1 cellular context compared by ENCODE assay signal in the genomic region with DNA sequence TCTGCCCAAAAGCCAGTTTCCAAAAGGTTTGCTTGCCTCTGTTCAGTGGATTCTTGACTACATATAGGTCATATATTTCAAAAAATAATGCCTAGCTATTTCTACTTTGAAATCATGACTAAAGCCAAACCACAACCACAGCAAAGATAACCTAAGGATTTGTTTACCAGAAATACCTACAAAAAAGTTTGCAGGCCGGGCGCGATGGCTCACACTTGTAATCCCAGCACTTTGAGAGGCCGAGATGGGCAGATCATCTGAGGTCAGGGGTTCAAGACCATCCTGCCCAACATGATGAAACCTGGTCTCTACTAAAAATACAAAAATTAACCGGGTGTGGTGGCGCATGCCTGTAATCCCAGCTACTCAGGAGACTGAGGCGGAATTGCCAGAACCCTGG.
TF ChIP-seq lines count a peak whose summit lies in the region.

No MANE protein-coding gene starts in this region.

TF ChIP-seq in WTC11, 78 proteins besides CTCF, POLR2A, EP300 and RAD21:
- TF ChIP-seq, protein P1, sequence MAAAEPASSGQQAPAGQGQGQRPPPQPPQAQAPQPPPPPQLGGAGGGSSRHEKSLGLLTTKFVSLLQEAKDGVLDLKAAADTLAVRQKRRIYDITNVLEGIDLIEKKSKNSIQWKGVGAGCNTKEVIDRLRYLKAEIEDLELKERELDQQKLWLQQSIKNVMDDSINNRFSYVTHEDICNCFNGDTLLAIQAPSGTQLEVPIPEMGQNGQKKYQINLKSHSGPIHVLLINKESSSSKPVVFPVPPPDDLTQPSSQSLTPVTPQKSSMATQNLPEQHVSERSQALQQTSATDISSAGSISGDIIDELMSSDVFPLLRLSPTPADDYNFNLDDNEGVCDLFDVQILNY (CRISPR knock-in tag; IDR thresholded peaks at IDR 0.05): no peak
